ENCODE assay signal across 4 cellular contexts in the genomic region with DNA sequence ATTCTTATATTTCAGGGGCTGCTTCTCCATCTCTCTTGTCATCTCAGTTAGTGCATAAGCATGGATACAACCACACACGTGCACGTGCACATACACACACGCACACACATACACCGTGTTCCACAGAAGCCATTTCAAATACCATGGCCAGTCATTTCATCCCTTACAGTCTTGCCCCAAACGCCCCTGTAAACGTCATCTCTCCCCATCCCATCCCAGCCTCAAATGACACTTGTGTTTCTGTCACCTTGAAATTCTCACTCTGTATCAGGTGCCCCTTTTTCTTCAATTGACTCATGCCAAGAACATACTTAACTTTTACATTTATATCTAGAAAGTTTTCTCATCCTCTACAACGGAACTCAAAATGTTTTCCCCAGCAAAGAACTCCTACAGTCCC.
"Had no signal": no experiment of that assay in that cellular context is flagged by ENCODE, and none has a peak within 500 bp of the region (broad histone marks: within the 10 kb centered on the region; RNA-seq: fewer than 3 reads in every experiment).

No MANE protein-coding gene starts in this region.

- DNase-seq: H9, HCEC 1CT, IMR-90 had no signal

- H3K4me1 Mint-ChIP-seq: GM23338, H9 had no signal

- ATAC-seq: GM23338 had no signal

- H3K4me3 ChIP-seq: GM23338 had no signal

- H3K9me3 Mint-ChIP-seq: GM23338, H9 had no signal

- H3K27ac Mint-ChIP-seq: GM23338, H9 had no signal

- H3K4me3 Mint-ChIP-seq: GM23338, H9 had no signal
